In genomic region chr3:10224794-10225660, GRCh38 we compare ENCODE assay signal across 8 cellular contexts. TPM values are rescaled to one million over a fixed set of nuclear protein-coding genes. Genes with fewer than 3 reads are reported as not detected.
A peak's percentile ranks its signal among the peaks of the same experiment; 100 is the strongest.
DNase-seq lines count a peak whose midpoint lies in the region; ATAC-seq lines count a peak whose summit lies in the region.

No MANE protein-coding gene starts in this region.

- peaks cover 23% of the 10 kb centered on the region for H3K36me3 Mint-ChIP-seq in CD4-positive, CD25-positive, alpha-beta regulatory T cell

- H3K27me3 Mint-ChIP-seq in CD4-positive, CD25-positive, alpha-beta regulatory T cell: peaks cover 4% of the 10 kb centered on the region

- peak overlapping the region; percentile 44 for H3K27ac ChIP-seq in CD4-positive, CD25-positive, alpha-beta regulatory T cell (ENCODE audit: insufficient read depth, low read length, poor library complexity, severe bottlenecking)

- intact Hi-C loops in Right ventricle myocardium superior (cut with DNase I) (loop anchor here (2.0 kb wide), 1 partner anchor 60 kb away; the partner anchor contains the start of gene IRAK2), posterior vena cava (cut with DNase I) (loop anchor here (2.0 to 10.0 kb wide), 2 partner anchors 60 to 80 kb away; partner anchors contain the start of genes IRAK2 (in 1 of the 2) and VHL (in 1 of the 2))

- H3K9me3 ChIP-seq in CD4-positive, CD25-positive, alpha-beta regulatory T cell (ENCODE audit: control insufficient read depth in 2 of 2, low read length in 2 of 2): no peaks in the 10 kb centered on the region

- no peaks in the 10 kb centered on the region for H3K9me3 Mint-ChIP-seq in CD4-positive, CD25-positive, alpha-beta regulatory T cell

- DNase-seq in CD4-positive, CD25-positive, alpha-beta regulatory T cell: peak; percentile 41 to 78 (median 53)
- peak; percentile 91 for DNase-seq in M059J (ENCODE audit: low read depth)
- peak; percentile 80 for DNase-seq in SKM-1 (lab: John Stamatoyannopoulos, UW; ENCODE audit: unreplicated experiment)
- DNase-seq in activated naive CD8-positive, alpha-beta T cell treated with anti-CD3 and anti-CD28 coated beads, Interleukin-2, amount 50 U/mL, for 16 hours (ENCODE audit: low read depth, low spot score): peak; percentile 37
- DNase-seq in Right ventricle myocardium superior: peak; percentile 75
- peak; percentile 84 for DNase-seq in posterior vena cava (ENCODE audit: low spot score)
- DNase-seq in HPDE6-E6E7 (ENCODE audit: extremely low spot score): no peak

- peak; percentile 38 to 43 for ATAC-seq in CD4-positive, CD25-positive, alpha-beta regulatory T cell (ENCODE audit: low read depth in 2 of 2)
- ATAC-seq in GM19452 (IDR thresholded peaks at IDR 0.05; ENCODE audit: unreplicated experiment) (peak; percentile 44), Right ventricle myocardium superior (ENCODE audit: poor library complexity) (peak; percentile 93)

- H3K27me3 ChIP-seq in CD4-positive, CD25-positive, alpha-beta regulatory T cell (ENCODE audit: control insufficient read depth, insufficient read depth, low read length): no peaks in the 10 kb centered on the region

- H3K27ac Mint-ChIP-seq in CD4-positive, CD25-positive, alpha-beta regulatory T cell: peak overlapping the region; percentile 21 to 91 (median 83)

- peaks cover 13 to 64% (median 47%) of the 10 kb centered on the region in 4 donors for H3K4me1 Mint-ChIP-seq in CD4-positive, CD25-positive, alpha-beta regulatory T cell

- H3K4me3 Mint-ChIP-seq in CD4-positive, CD25-positive, alpha-beta regulatory T cell: peak overlapping the region in 3 of 4 donors; percentile 44 to 70 (median 50)

- peak overlapping the region; percentile 41 for H3K4me3 ChIP-seq in CD4-positive, CD25-positive, alpha-beta regulatory T cell (ENCODE audit: low read depth, low read length)

- peaks cover 50% of the 10 kb centered on the region for H3K4me1 ChIP-seq in CD4-positive, CD25-positive, alpha-beta regulatory T cell (ENCODE audit: control insufficient read depth, insufficient read depth, low read length, poor library complexity, severe bottlenecking)

- H3K36me3 ChIP-seq in CD4-positive, CD25-positive, alpha-beta regulatory T cell (ENCODE audit: control insufficient read depth, insufficient read depth, low read length): no peaks in the 10 kb centered on the region

RNA-seq across cellular contexts. Expression of gene TATDN2, which starts 23.2 kb away (rescaled TPM):
- total RNA-seq in CD4-positive, CD25-positive, alpha-beta regulatory T cell: 86.5 TPM
- polyA plus RNA-seq in CD4-positive, CD25-positive, alpha-beta regulatory T cell: 10 to 100 TPM; 10.2 to 17.4 (median 12.6) TPM
- 13.4 and 14.4 TPM in 2 replicates for total RNA-seq in M059J (2014; rRNA removed; shearing (Covaris generic))
- 16.4 TPM for total RNA-seq in Right ventricle myocardium superior
- total RNA-seq in posterior vena cava: 10 to 100 TPM; 22.2 to 25.3 TPM

Comparison
In these comparisons a context has a peak if more than half of its experiments do, and no peak if none do; other contexts are left out.
1. ATAC-seq: peak in every context shown above with its lines; median percentile 93 in Right ventricle myocardium superior; 44 in GM19452; 40 in CD4-positive, CD25-positive, alpha-beta regulatory T cell.